In genomic region chr15:71384501-71384900, GRCh38 we compare ENCODE assay signal across 19 cellular contexts.
"Had no signal": no experiment of that assay in that cellular context is flagged by ENCODE, and none has a peak within 500 bp of the region (broad histone marks: within the 10 kb centered on the region; RNA-seq: fewer than 3 reads in every experiment).

No MANE protein-coding gene starts in this region.

- H3K27ac Mint-ChIP-seq: immature natural killer cell; naive thymus-derived CD4-positive, alpha-beta T cell; type B pancreatic cell had no signal

- ATAC-seq: esophagus mucosa; naive thymus-derived CD4-positive, alpha-beta T cell had no signal

- DNase-seq: dorsolateral prefrontal cortex; effector CD8-positive, alpha-beta T cell; gastrocnemius medialis; immature natural killer cell; left lung; mesendoderm; naive thymus-derived CD4-positive, alpha-beta T cell; sigmoid colon; stimulated activated CD4-positive, alpha-beta T cell treated with anti-CD3 and anti-CD28 coated beads, Interleukin-2, amount 100 ng/mL, for 24 hours; stimulated activated CD4-positive, alpha-beta T cell treated with anti-CD3 and anti-CD28 coated beads, Interleukin-4, amount 100 ng/mL, for 4 hours; stimulated activated naive CD4-positive, alpha-beta T cell; stomach; substantia nigra; uterus had no signal

- H3K36me3 Mint-ChIP-seq: immature natural killer cell had no signal

- H3K9me3 ChIP-seq: gastrocnemius medialis, left lung, neutrophil, sigmoid colon, stomach, uterus had no signal

- H3K4me3 Mint-ChIP-seq: immature natural killer cell; naive thymus-derived CD4-positive, alpha-beta T cell had no signal

- H3K36me3 ChIP-seq: gastrocnemius medialis, left lung, neutrophil, sigmoid colon, stomach, uterus had no signal

- H3K9me3 Mint-ChIP-seq: type B pancreatic cell had no signal

- H3K4me3 ChIP-seq: coronary artery, dorsolateral prefrontal cortex, gastrocnemius medialis, left lung, sigmoid colon, skin epidermis, stomach, uterus had no signal

- H3K27me3 ChIP-seq: gastrocnemius medialis, sigmoid colon, stomach, uterus had no signal

- H3K27ac ChIP-seq: coronary artery, dorsolateral prefrontal cortex, neutrophil, sigmoid colon, skin epidermis had no signal
